10 cellular contexts compared by ENCODE assay signal in the genomic region with DNA sequence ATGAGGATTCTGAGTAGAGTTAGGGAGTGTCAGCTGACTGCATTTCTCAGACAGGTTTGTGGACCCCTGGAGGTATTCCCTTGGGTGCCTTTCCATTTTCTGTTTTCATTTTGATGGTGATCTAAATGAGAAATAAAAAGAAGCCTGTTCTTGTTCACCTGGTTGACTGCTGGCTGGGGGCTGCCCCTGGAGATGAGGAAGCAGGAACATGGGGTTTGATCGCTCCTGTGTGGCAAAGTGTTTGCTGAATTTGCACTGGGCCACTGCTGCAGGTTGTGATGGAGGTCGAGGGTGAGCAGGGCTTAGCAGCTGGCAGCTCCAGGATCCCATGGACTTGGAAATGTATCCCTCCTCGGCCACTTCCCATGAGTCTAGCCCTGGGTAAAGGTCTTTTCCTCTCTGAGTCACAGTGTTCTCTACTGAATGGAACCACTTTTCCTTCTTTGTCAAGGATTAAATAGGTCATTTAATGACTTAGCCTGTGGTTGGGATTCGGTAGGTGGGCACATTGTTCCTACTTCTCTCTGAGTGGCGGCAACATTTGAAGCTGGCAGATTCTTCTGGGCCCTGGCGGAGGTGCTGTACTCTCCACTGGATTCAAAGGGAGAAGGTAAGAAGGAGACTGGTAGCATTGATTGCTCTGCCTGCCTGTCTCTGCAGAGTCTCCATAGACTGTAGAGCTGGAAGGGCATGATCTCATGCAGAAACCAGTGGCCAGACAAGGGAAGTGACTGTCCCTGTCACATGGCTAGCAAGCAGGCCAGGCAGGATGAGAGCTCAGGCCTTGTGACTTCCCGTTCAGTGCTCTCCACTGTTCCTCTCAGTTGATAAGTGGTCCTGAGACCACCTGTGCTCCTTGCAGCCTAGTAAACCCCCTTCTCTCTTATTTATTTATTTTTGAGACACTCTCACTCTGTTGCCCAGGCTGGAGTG. TPM values are rescaled to one million over a fixed set of nuclear protein-coding genes. Genes with fewer than 3 reads are reported as not detected.
DNase-seq lines count a peak whose midpoint lies in the region; ATAC-seq and TF ChIP-seq lines count a peak whose summit lies in the region.
"Had no signal": no experiment of that assay in that cellular context is flagged by ENCODE, and none has a peak within 500 bp of the region (broad histone marks: within the 10 kb centered on the region; RNA-seq: fewer than 3 reads in every experiment).

No MANE protein-coding gene starts in this region.

- H3K4me3 ChIP-seq in Panc1 (ENCODE audit: low read depth in 2 of 2, low read length in 2 of 2) (no peak overlapping the region), neuronal stem cell (ENCODE audit: low read length in 2 of 2) (no peak overlapping the region)
- H3K4me3 ChIP-seq in effector memory CD4-positive, alpha-beta T cell (ENCODE audit: insufficient read depth, low read depth, low read length, poor library complexity, severe bottlenecking) = no peak overlapping the region

- H3K4me3 Mint-ChIP-seq in activated naive CD4-positive, alpha-beta T cell treated with anti-CD3 and anti-CD28 coated beads, Interleukin-2, amount 10 ng/mL, durations not matched to agents 7 days and 5 days = no peak overlapping the region

- no peaks in the 10 kb centered on the region for H3K27me3 Mint-ChIP-seq in activated naive CD4-positive, alpha-beta T cell treated with anti-CD3 and anti-CD28 coated beads, Interleukin-2, amount 10 ng/mL, durations not matched to agents 7 days and 5 days

- H3K4me1 Mint-ChIP-seq in activated naive CD4-positive, alpha-beta T cell treated with anti-CD3 and anti-CD28 coated beads, Interleukin-2, amount 10 ng/mL, durations not matched to agents 7 days and 5 days = no peaks in the 10 kb centered on the region

- H3K27ac ChIP-seq in Panc1 (ENCODE audit: low read length) (no peak overlapping the region), neuronal stem cell (replicated peaks; ENCODE audit: low read length) (peak overlapping the region; percentile 4)
- no peak overlapping the region for H3K27ac ChIP-seq in effector memory CD4-positive, alpha-beta T cell (ENCODE audit: insufficient read depth, low read length, poor library complexity, severe bottlenecking)

- no peak overlapping the region for H4K8ac ChIP-seq in neuronal stem cell (ENCODE audit: low read depth, low read length)

- no peak overlapping the region for H3K4ac ChIP-seq in neuronal stem cell (ENCODE audit: low read length)

- no TSS peak for BruUV-seq in Panc1 (replicated peaks; lab: Mats Ljungman, UMichigan)

- ATAC-seq in Panc1 = peak; percentile 74

- H3K4me2 ChIP-seq in neuronal stem cell (ENCODE audit: insufficient read depth, low read length, poor library complexity, severe bottlenecking) = no peak overlapping the region

- H3K23ac ChIP-seq in neuronal stem cell (ENCODE audit: low read depth, low read length, poor library complexity) = no peak overlapping the region

- H3K27ac Mint-ChIP-seq in activated naive CD4-positive, alpha-beta T cell treated with anti-CD3 and anti-CD28 coated beads, Interleukin-2, amount 10 ng/mL, durations not matched to agents 7 days and 5 days = no peak overlapping the region

- no peak overlapping the region for H3K9ac ChIP-seq in neuronal stem cell (ENCODE audit: low read depth, low read length, poor library complexity)

- H3K9me3 Mint-ChIP-seq in activated naive CD4-positive, alpha-beta T cell treated with anti-CD3 and anti-CD28 coated beads, Interleukin-2, amount 10 ng/mL, durations not matched to agents 7 days and 5 days = no peaks in the 10 kb centered on the region

- peak overlapping the region; percentile 63 for H3K18ac ChIP-seq in neuronal stem cell (ENCODE audit: low read length)

- no peak overlapping the region for H2BK12ac ChIP-seq in neuronal stem cell (ENCODE audit: low read length)

- H2BK5ac ChIP-seq in neuronal stem cell (ENCODE audit: low read length) = no peak overlapping the region

- no peaks in the 10 kb centered on the region for H3K36me3 Mint-ChIP-seq in activated naive CD4-positive, alpha-beta T cell treated with anti-CD3 and anti-CD28 coated beads, Interleukin-2, amount 10 ng/mL, durations not matched to agents 7 days and 5 days

- no peak overlapping the region for H4K91ac ChIP-seq in neuronal stem cell (ENCODE audit: low read depth, low read length, poor library complexity)

- in situ Hi-C loops in Caki2 (cut with HindIII; ENCODE audit: low pct_unique_long_range_greater_than_20kb, low sequenced_read_pairs) = no loop called here
- in situ Hi-C loops in Panc1 (cut with HindIII; ENCODE audit: low pct_unique_long_range_greater_than_20kb, low sequenced_read_pairs) = no loop called here

- no peak overlapping the region for H2BK120ac ChIP-seq in neuronal stem cell (ENCODE audit: low read depth, low read length)

- no CpG with 5 or more reads among the region's 7 CpGs for WGBS in neuronal stem cell (ENCODE audit: extremely low coverage in 2 of 2, insufficient read length in 2 of 2, insufficient replicate concordance in 1 of 2), 2 donors

- POLR2A ChIA-PET in Panc1 (lab: Charles Lee) = no interaction called here

- H3K27me3 ChIP-seq in Panc1 (ENCODE audit: control insufficient read depth, insufficient read depth, low read length) = no peaks in the 10 kb centered on the region
- H3K27me3 ChIP-seq in neuronal stem cell (ENCODE audit: control insufficient read depth in 3 of 3, insufficient read depth in 3 of 3, low read depth in 1 of 3, low read length in 3 of 3) = no peaks in the 10 kb centered on the region
- H3K27me3 ChIP-seq in effector memory CD4-positive, alpha-beta T cell (replicated peaks; ENCODE audit: control insufficient read depth, insufficient read depth, low read length, poor library complexity, severe bottlenecking) = no peaks in the 10 kb centered on the region

- H3K36me3 ChIP-seq in Panc1 (ENCODE audit: control insufficient read depth, insufficient read depth, low read length) (no peaks in the 10 kb centered on the region), neuronal stem cell (replicated peaks in 1 of 2; ENCODE audit: control insufficient read depth in 2 of 2, insufficient read depth in 2 of 2, low read length in 2 of 2) (no peaks in the 10 kb centered on the region)
- H3K36me3 ChIP-seq in effector memory CD4-positive, alpha-beta T cell (ENCODE audit: control insufficient read depth, insufficient read depth, low read length) = peaks cover 5% of the 10 kb centered on the region

- intact Hi-C loops in Panc1 (cut with micrococcal nuclease; ENCODE audit: unreplicated experiment) = no loop called here

- CTCF ChIA-PET in Panc1 (lab: Charles Lee) = no interaction called here
- CTCF ChIA-PET in activated naive CD4-positive, alpha-beta T cell treated with anti-CD3 and anti-CD28 coated beads, Interleukin-2, amount 10 ng/mL, durations not matched to agents 7 days and 5 days (lab: Charles Lee) = interaction anchor here (1.7 kb wide), 1 partner anchor 73 kb away, joined by 5 read pairs; no protein-coding TSS in a partner anchor

- peak; percentile 66 for DNase-seq in Caki2 (ENCODE audit: low read depth)
- DNase-seq in Panc1 (ENCODE audit: low read depth, low spot score) = no peak
- DNase-seq in glomerular visceral epithelial cell (ENCODE audit: extremely low spot score) = peak; percentile 43
- DNase-seq in neuronal stem cell (ENCODE audit: low spot score) = no peak
- DNase-seq in activated naive CD4-positive, alpha-beta T cell treated with anti-CD3 and anti-CD28 coated beads, Interleukin-2, amount 10 ng/mL, durations not matched to agents 7 days and 5 days = no peak
- no peak for DNase-seq in effector memory CD4-positive, alpha-beta T cell
- no peak for DNase-seq in NCI-H2196 (lab: John Stamatoyannopoulos, UW; ENCODE audit: unreplicated experiment)
- DNase-seq in NCI-H2171 (lab: John Stamatoyannopoulos, UW) = no peak
- DNase-seq: Caco-2, SW 1271 had no signal

- no peaks in the 10 kb centered on the region for H3K4me1 ChIP-seq in Panc1 (ENCODE audit: control insufficient read depth, insufficient read depth, low read length)
- H3K4me1 ChIP-seq in neuronal stem cell (ENCODE audit: control insufficient read depth in 2 of 2, insufficient read depth in 1 of 2, low read depth in 1 of 2, low read length in 2 of 2) = peaks cover 0 to 10% of the 10 kb centered on the region in 2 donors
- H3K4me1 ChIP-seq in effector memory CD4-positive, alpha-beta T cell (ENCODE audit: control insufficient read depth, insufficient read depth, low read length, poor library complexity, severe bottlenecking) = no peaks in the 10 kb centered on the region
- H3K4me1 ChIP-seq: Caco-2 had no signal

- no peaks in the 10 kb centered on the region for H3K9me3 ChIP-seq in Panc1 (ENCODE audit: control insufficient read depth, insufficient read depth, low read depth, low read length)
- H3K9me3 ChIP-seq in neuronal stem cell (replicated peaks in 1 of 2; ENCODE audit: control insufficient read depth in 2 of 2, insufficient read depth in 1 of 2, low read depth in 1 of 2, low read length in 2 of 2) = no peaks in the 10 kb centered on the region
- no peaks in the 10 kb centered on the region for H3K9me3 ChIP-seq in effector memory CD4-positive, alpha-beta T cell (ENCODE audit: control insufficient read depth, low read length)
- H3K9me3 ChIP-seq: Caco-2 had no signal

- no peak overlapping the region for H3K14ac ChIP-seq in neuronal stem cell (ENCODE audit: low read length)

- H2BK15ac ChIP-seq in neuronal stem cell (ENCODE audit: low read length) = no peak overlapping the region

- no peak for TF ChIP-seq CTCF in Panc1 (IDR thresholded peaks at IDR 0.05)

- no peak overlapping the region for H2AK5ac ChIP-seq in neuronal stem cell (ENCODE audit: low read depth, low read length)

- H2AFZ ChIP-seq in neuronal stem cell (ENCODE audit: low read length) = no peak overlapping the region

- no peaks in the 10 kb centered on the region for H3K79me1 ChIP-seq in neuronal stem cell (ENCODE audit: low read depth, low read length)

RNA-seq across cellular contexts. Expression of a gene that starts 17.9 kb away (rescaled TPM):
- 47.8 and 72.1 TPM in 2 replicates for total RNA-seq in Caki2 (2014; rRNA removed; shearing (Covaris generic); ENCODE audit: low replicate concordance)
- total RNA-seq in Panc1 (2021; ENCODE audit: unreplicated experiment) = 8.5 TPM
- 4.9 TPM for polyA plus RNA-seq in Panc1 (2012; ENCODE audit: insufficient read length)
- polyA plus RNA-seq in neuronal stem cell (2013, experiment 1 of 2) = 3.4 TPM
- polyA plus RNA-seq in neuronal stem cell (2013, experiment 2 of 2) = 3.6 TPM

RNA-seq across cellular contexts. Expression of a gene that starts 29.4 kb away (rescaled TPM):
- not detected in 2 replicates for total RNA-seq in Caki2 (2014; rRNA removed; shearing (Covaris generic); ENCODE audit: low replicate concordance)
- total RNA-seq in Panc1 (2021; ENCODE audit: unreplicated experiment) = not detected
- not detected for polyA plus RNA-seq in Panc1 (2012; ENCODE audit: insufficient read length)
- polyA plus RNA-seq in neuronal stem cell (2013, experiment 1 of 2) = not detected
- polyA plus RNA-seq in neuronal stem cell (2013, experiment 2 of 2) = not detected
- total RNA-seq: Caco-2 had no signal

RNA-seq across cellular contexts. Expression of a gene that starts 52.6 kb away (rescaled TPM):
- total RNA-seq in Caki2 (2014; rRNA removed; shearing (Covaris generic); ENCODE audit: low replicate concordance) = 9.5 and 17.1 TPM in 2 replicates
- total RNA-seq in Panc1 (2021; ENCODE audit: unreplicated experiment) = 10.3 TPM
- 4.5 TPM for polyA plus RNA-seq in Panc1 (2012; ENCODE audit: insufficient read length)
- 3.4 TPM for polyA plus RNA-seq in neuronal stem cell (2013, experiment 1 of 2)
- 3.3 TPM for polyA plus RNA-seq in neuronal stem cell (2013, experiment 2 of 2)

Comparison
In these comparisons a context has a peak if more than half of its experiments do, and no peak if none do; other contexts are left out.
1. DNase-seq: peak in Caki2 (single experiment) and glomerular visceral epithelial cell (single experiment); none in Panc1 (single experiment), neuronal stem cell (single experiment), activated naive CD4-positive, alpha-beta T cell treated with anti-CD3 and anti-CD28 coated beads, Interleukin-2, amount 10 ng/mL, durations not matched to agents 7 days and 5 days (single experiment), effector memory CD4-positive, alpha-beta T cell (0 of 3), NCI-H2196 (single experiment) and NCI-H2171 (single experiment).